In genomic region chr21:33254766-33255165, GRCh38 we compare ENCODE assay signal across 18 cellular contexts. TPM values are rescaled to one million over a fixed set of nuclear protein-coding genes. Genes with fewer than 3 reads are reported as not detected.
DNase-seq lines count a peak whose midpoint lies in the region; ATAC-seq and TF ChIP-seq lines count a peak whose summit lies in the region.
"Had no signal": no experiment of that assay in that cellular context is flagged by ENCODE, and none has a peak within 500 bp of the region (broad histone marks: within the 10 kb centered on the region; RNA-seq: fewer than 3 reads in every experiment).

No MANE protein-coding gene starts in this region.

- H3K79me2 ChIP-seq in Karpas-422 (ENCODE audit: low read length), result no peaks in the 10 kb centered on the region; the same call in 1 of the 2 replicates

- no peak overlapping the region for H3K4me2 ChIP-seq in Karpas-422 (ENCODE audit: low read depth, low read length, poor library complexity, severe bottlenecking)
- H3K4me2 ChIP-seq: BLaER1 treated with 17β-estradiol and CSF1 and Interleukin-3, amounts not matched to agents 10 nM and 100 nM had no signal

- H3K4me1 ChIP-seq in CD4-positive, CD25-positive, alpha-beta regulatory T cell (ENCODE audit: control insufficient read depth, insufficient read depth, low read length, poor library complexity, severe bottlenecking), result peaks cover 8% of the 10 kb centered on the region
- H3K4me1 ChIP-seq in endodermal cell (ENCODE audit: control insufficient read depth, insufficient read depth, low read length) (no peaks in the 10 kb centered on the region), Karpas-422 (ENCODE audit: low read length) (no peaks in the 10 kb centered on the region), HAP-1 (no peaks in the 10 kb centered on the region)

- no peak overlapping the region for H3K27ac ChIP-seq in CD4-positive, CD25-positive, alpha-beta regulatory T cell (ENCODE audit: insufficient read depth, low read length, poor library complexity, severe bottlenecking)
- no peak overlapping the region for H3K27ac ChIP-seq in endodermal cell (ENCODE audit: low read depth, low read length)
- no peak overlapping the region for H3K27ac ChIP-seq in Karpas-422 (ENCODE audit: low read length)
- H3K27ac ChIP-seq: 22Rv1, Peyer's patch had no signal

- H3K27me3 ChIP-seq in CD4-positive, CD25-positive, alpha-beta regulatory T cell (ENCODE audit: control insufficient read depth, insufficient read depth, low read length), result no peaks in the 10 kb centered on the region
- H3K27me3 ChIP-seq in endodermal cell (ENCODE audit: control insufficient read depth, insufficient read depth, low read length, poor library complexity, severe bottlenecking) (no peaks in the 10 kb centered on the region), Karpas-422 (ENCODE audit: low read length) (no peaks in the 10 kb centered on the region), HAP-1 (ENCODE audit: low read depth) (no peaks in the 10 kb centered on the region)
- H3K27me3 ChIP-seq: BLaER1 treated with 17β-estradiol and CSF1 and Interleukin-3, amounts not matched to agents 10 nM and 100 nM; Peyer's patch had no signal

- H3K4me3 Mint-ChIP-seq in CD4-positive, CD25-positive, alpha-beta regulatory T cell, result no peak overlapping the region
- no peak overlapping the region for H3K4me3 Mint-ChIP-seq in T-helper 17 cell
- H3K4me3 Mint-ChIP-seq in endodermal cell, result no peak overlapping the region

- peak overlapping the region; percentile 68 to 85 (median 74) for H3K27ac Mint-ChIP-seq in CD4-positive, CD25-positive, alpha-beta regulatory T cell
- peak overlapping the region; percentile 62 for H3K27ac Mint-ChIP-seq in T-helper 17 cell
- H3K27ac Mint-ChIP-seq in endodermal cell, result no peak overlapping the region

- peaks cover 0 to 4% (median 0%) of the 10 kb centered on the region in 7 donors for H3K9me3 Mint-ChIP-seq in CD4-positive, CD25-positive, alpha-beta regulatory T cell
- H3K9me3 Mint-ChIP-seq in endodermal cell, result peaks cover 13% of the 10 kb centered on the region

- in situ Hi-C loops in HAP-1 (cut with MboI; ENCODE audit: low sequenced_read_pairs), result no loop called here

- no peak for TF ChIP-seq CTCF in endodermal cell (conservative IDR thresholded peaks at IDR 0.05)

- H3K9me2 ChIP-seq in Karpas-422 (replicated peaks; ENCODE audit: insufficient read depth, low read length), result no peaks in the 10 kb centered on the region

- no peaks in the 10 kb centered on the region for H3K27me3 Mint-ChIP-seq in CD4-positive, CD25-positive, alpha-beta regulatory T cell
- H3K27me3 Mint-ChIP-seq in T-helper 17 cell, result no peaks in the 10 kb centered on the region
- H3K27me3 Mint-ChIP-seq in endodermal cell (ENCODE audit: insufficient read depth), result no peaks in the 10 kb centered on the region

- H3K36me3 ChIP-seq in CD4-positive, CD25-positive, alpha-beta regulatory T cell (ENCODE audit: control insufficient read depth, insufficient read depth, low read length), result peaks cover 98% of the 10 kb centered on the region
- H3K36me3 ChIP-seq in endodermal cell (ENCODE audit: control insufficient read depth, insufficient read depth, low read length) (peaks cover 58% of the 10 kb centered on the region), Karpas-422 (ENCODE audit: insufficient read depth, low read length) (peaks cover 72% of the 10 kb centered on the region), HAP-1 (replicated peaks) (peaks cover 15% of the 10 kb centered on the region)

- 95 to 96% methylated on average over 5 of the region's 5 CpGs for WGBS in endodermal cell (ENCODE audit: insufficient coverage in 1 of 2, insufficient read length in 1 of 2), 2 experiments

- H3K9me3 ChIP-seq in CD4-positive, CD25-positive, alpha-beta regulatory T cell (ENCODE audit: control insufficient read depth in 2 of 2, low read length in 2 of 2), result no peaks in the 10 kb centered on the region
- H3K9me3 ChIP-seq in T-helper 17 cell (ENCODE audit: control insufficient read depth, low read length, poor library complexity, severe bottlenecking) (no peaks in the 10 kb centered on the region), endodermal cell (ENCODE audit: control insufficient read depth, low read length) (peaks cover 8% of the 10 kb centered on the region), Karpas-422 (ENCODE audit: low read length) (no peaks in the 10 kb centered on the region), HAP-1 (no peaks in the 10 kb centered on the region)
- H3K9me3 ChIP-seq: Peyer's patch had no signal

- H3K4me3 ChIP-seq in CD4-positive, CD25-positive, alpha-beta regulatory T cell (ENCODE audit: low read depth, low read length), result no peak overlapping the region
- H3K4me3 ChIP-seq in endodermal cell (ENCODE audit: low read length), result no peak overlapping the region
- no peak overlapping the region for H3K4me3 ChIP-seq in Karpas-422 (ENCODE audit: low read length)
- no peak overlapping the region for H3K4me3 ChIP-seq in HAP-1
- H3K4me3 ChIP-seq: BLaER1 treated with 17β-estradiol and CSF1 and Interleukin-3, amounts not matched to agents 10 nM and 100 nM; Peyer's patch had no signal

- no peak for ATAC-seq in CD4-positive, CD25-positive, alpha-beta regulatory T cell (ENCODE audit: low read depth in 2 of 2)
- ATAC-seq in T-helper 17 cell (no peak), GM18873 (IDR thresholded peaks at IDR 0.05; ENCODE audit: low FRiP score, unreplicated experiment) (no peak)

- no peak overlapping the region for H2AFZ ChIP-seq in Karpas-422 (ENCODE audit: low read length)

- H3K4me1 Mint-ChIP-seq in CD4-positive, CD25-positive, alpha-beta regulatory T cell, result peaks cover 43 to 87% (median 73%) of the 10 kb centered on the region in 4 donors
- H3K4me1 Mint-ChIP-seq in T-helper 17 cell (peaks cover 32% of the 10 kb centered on the region), endodermal cell (peaks cover 9% of the 10 kb centered on the region)

- DNase-seq in DMS53 (lab: John Stamatoyannopoulos, UW) (peak; percentile 10), DMS53 treated with DMSO at 0.1 percent for 48 hours (lab: John Stamatoyannopoulos, UW; ENCODE audit: unreplicated experiment) (no peak), T-helper 17 cell (no peak), endodermal cell (peak; percentile 19), Karpas-422 (no peak), HAP-1 (ENCODE audit: low spot score in 2 of 2) (no peak)
- DNase-seq in CD4-positive, CD25-positive, alpha-beta regulatory T cell, result no peak
- DNase-seq: GF-D8, Kasumi-1, NCI-H1417, NCI-H2029, NCI-H510A, NCI-H82, Peyer's patch, SHP77 treated with DMSO at 0.1 percent for 48 hours had no signal

- no peaks in the 10 kb centered on the region for H4K20me1 ChIP-seq in Karpas-422 (ENCODE audit: insufficient read depth, low read depth, low read length)

- peaks cover 79% of the 10 kb centered on the region for H3K36me3 Mint-ChIP-seq in CD4-positive, CD25-positive, alpha-beta regulatory T cell
- peaks cover 15% of the 10 kb centered on the region for H3K36me3 Mint-ChIP-seq in T-helper 17 cell (ENCODE audit: low read depth)
- peaks cover 70% of the 10 kb centered on the region for H3K36me3 Mint-ChIP-seq in endodermal cell (ENCODE audit: low read depth)

- H3K9ac ChIP-seq in endodermal cell (ENCODE audit: extremely low read depth, low read length, poor library complexity, severe bottlenecking) (no peak overlapping the region), Karpas-422 (ENCODE audit: low read length) (no peak overlapping the region)
- H3K9ac ChIP-seq: BLaER1 treated with 17β-estradiol and CSF1 and Interleukin-3, amounts not matched to agents 10 nM and 100 nM had no signal

RNA-seq across cellular contexts. Expression of gene IL10RB, which starts 11.4 kb away (rescaled TPM):
- 30.9 TPM for total RNA-seq in CD4-positive, CD25-positive, alpha-beta regulatory T cell
- 100 to 1,000 TPM in 1 of 4 donors, 10 to 100 TPM in 3; 72.3 to 105 (median 84.9) TPM for polyA plus RNA-seq in CD4-positive, CD25-positive, alpha-beta regulatory T cell
- total RNA-seq in T-helper 17 cell (10 to 100 TPM; 17.0 to 18.9 TPM), endodermal cell (1 to 10 TPM; 4.1 to 5.3 TPM)
- polyA plus RNA-seq in endodermal cell (2013, experiment 1 of 2), result 11.6 TPM
- polyA plus RNA-seq in endodermal cell (2013, experiment 2 of 2), result 8.9 TPM
- total RNA-seq in Karpas-422 (2014; rRNA removed; shearing (Covaris generic); ENCODE audit: low replicate concordance), result 48.8 and 67.0 TPM in 2 replicates

RNA-seq across cellular contexts. Expression of gene IFNAR2, which starts 25.0 kb away (rescaled TPM):
- total RNA-seq in CD4-positive, CD25-positive, alpha-beta regulatory T cell, result 56.9 TPM
- polyA plus RNA-seq in CD4-positive, CD25-positive, alpha-beta regulatory T cell, result 100 to 1,000 TPM; 110 to 121 (median 111) TPM
- total RNA-seq in T-helper 17 cell (10 to 100 TPM; 40.5 to 48.1 TPM), endodermal cell (10 to 100 TPM; 14.1 to 27.7 TPM)
- polyA plus RNA-seq in endodermal cell (2013, experiment 1 of 2), result 24.1 TPM
- polyA plus RNA-seq in endodermal cell (2013, experiment 2 of 2), result 24.8 TPM
- total RNA-seq in Karpas-422 (2014; rRNA removed; shearing (Covaris generic); ENCODE audit: low replicate concordance), result 10.2 and 25.3 TPM in 2 replicates

Comparison
In these comparisons a context has a peak if more than half of its experiments do, and no peak if none do; other contexts are left out.
1. DNase-seq: peak in DMS53 (single experiment) and endodermal cell (single experiment); none in DMS53 treated with DMSO at 0.1 percent for 48 hours (single experiment), CD4-positive, CD25-positive, alpha-beta regulatory T cell (0 of 3), T-helper 17 cell (0 of 3), Karpas-422 (single experiment) and HAP-1 (0 of 2).